Comparison of ENCODE assay signal across 16 cellular contexts in genomic region chr15:90838544-90838943, GRCh38. TPM values are rescaled to one million over a fixed set of nuclear protein-coding genes. Genes with fewer than 3 reads are reported as not detected.
DNase-seq lines count a peak whose midpoint lies in the region; ATAC-seq, FAIRE-seq and TF ChIP-seq lines count a peak whose summit lies in the region.
"Had no signal": no experiment of that assay in that cellular context is flagged by ENCODE, and none has a peak within 500 bp of the region (broad histone marks: within the 10 kb centered on the region; RNA-seq: fewer than 3 reads in every experiment).

No MANE protein-coding gene starts in this region.

- no peak for TF ChIP-seq EP300 in sigmoid colon (IDR thresholded peaks at IDR 0.05)

- H3K9me3 Mint-ChIP-seq in CD14-positive monocyte (no peaks in the 10 kb centered on the region), memory B cell (no peaks in the 10 kb centered on the region)
- no peaks in the 10 kb centered on the region for H3K9me3 Mint-ChIP-seq in activated CD4-positive, alpha-beta memory T cell treated with anti-CD3 and anti-CD28 coated beads, Interleukin-2, amount 10 ng/mL, durations not matched to agents 7 days and 5 days

- no peaks in the 10 kb centered on the region for H3K9me3 ChIP-seq in sigmoid colon
- H3K9me3 ChIP-seq: MG63 had no signal

- peaks cover 78% of the 10 kb centered on the region for H3K4me1 Mint-ChIP-seq in CD14-positive monocyte
- peaks cover 82% of the 10 kb centered on the region for H3K4me1 Mint-ChIP-seq in activated CD4-positive, alpha-beta memory T cell treated with anti-CD3 and anti-CD28 coated beads, Interleukin-2, amount 10 ng/mL, durations not matched to agents 7 days and 5 days
- H3K4me1 Mint-ChIP-seq in memory B cell: peaks cover 32% of the 10 kb centered on the region

- no peaks in the 10 kb centered on the region for H3K27me3 ChIP-seq in sigmoid colon
- H3K27me3 ChIP-seq: MG63 had no signal

- no peak for FAIRE-seq in HTR-8/SVneo (lab: Jason Lieb, UNC)
- FAIRE-seq: H54, TTC549 had no signal

- no peaks in the 10 kb centered on the region for H3K36me3 ChIP-seq in sigmoid colon
- H3K36me3 ChIP-seq: MG63 had no signal

- intact Hi-C loops in CD14-positive monocyte (cut with micrococcal nuclease) (loop anchor here (5.0 kb wide), 1 partner anchor 34 kb away; no protein-coding TSS in a partner anchor), sigmoid colon (cut with DNase I) (no loop called here)

- DNase-seq in CD14-positive monocyte (ENCODE audit: low spot score) (no peak), memory B cell (ENCODE audit: low spot score in 2 of 2) (no peak), AML-193 (lab: John Stamatoyannopoulos, UW) (no peak), HTR-8/SVneo (ENCODE audit: insufficient read length, low spot score) (no peak), sigmoid colon (no peak)
- DNase-seq in activated CD4-positive, alpha-beta memory T cell treated with anti-CD3 and anti-CD28 coated beads, Interleukin-2, amount 10 ng/mL, durations not matched to agents 7 days and 5 days: no peak
- DNase-seq: islet precursor cell, NCI-H2029, NCI-H748 treated with DMSO at 0.1 percent for 48 hours, SIG-M5 had no signal

- POLR2A ChIA-PET in activated CD4-positive, alpha-beta memory T cell treated with anti-CD3 and anti-CD28 coated beads, Interleukin-2, amount 10 ng/mL, durations not matched to agents 7 days and 5 days (lab: Charles Lee): interaction anchor here (0.9 to 9.2 kb wide), 24 partner anchors 8 to 456 kb away, joined by 3 to 153 read pairs (median 8); partner anchors contain the start of genes BLM, FURIN, HDDC3 and IQGAP1

- TF ChIP-seq CTCF in CD14-positive monocyte (IDR thresholded peaks at IDR 0.05) (no peak), GM12874 (IDR thresholded peaks at IDR 0.05; ENCODE audit: insufficient read depth, low read depth, low read length) (0 out of 2 replicates have a peak, but pooled peaks have one; percentile 7), sigmoid colon (IDR thresholded peaks at IDR 0.05) (no peak)

- 76 to 84% methylated on average over 15 of the region's 15 CpGs for WGBS in sigmoid colon, 2 donors

- no peaks in the 10 kb centered on the region for H3K4me1 ChIP-seq in sigmoid colon

- H3K36me3 Mint-ChIP-seq in CD14-positive monocyte (peaks cover 15 to 30% of the 10 kb centered on the region in 2 donors), memory B cell (no peaks in the 10 kb centered on the region)
- H3K36me3 Mint-ChIP-seq in activated CD4-positive, alpha-beta memory T cell treated with anti-CD3 and anti-CD28 coated beads, Interleukin-2, amount 10 ng/mL, durations not matched to agents 7 days and 5 days (ENCODE audit: low read depth): peaks cover 35% of the 10 kb centered on the region

- H3K27ac Mint-ChIP-seq in CD14-positive monocyte (peak overlapping the region in 5 of 7 donors; percentile 42 to 89 (median 66)), memory B cell (peak overlapping the region; percentile 83)
- H3K27ac Mint-ChIP-seq in activated CD4-positive, alpha-beta memory T cell treated with anti-CD3 and anti-CD28 coated beads, Interleukin-2, amount 10 ng/mL, durations not matched to agents 7 days and 5 days: peak overlapping the region; percentile 90
- H3K27ac Mint-ChIP-seq: progenitor cell of endocrine pancreas had no signal

- H3K27ac ChIP-seq in sigmoid colon: no peak overlapping the region

- H3K4me3 ChIP-seq in sigmoid colon: no peak overlapping the region
- H3K4me3 ChIP-seq: MG63 had no signal

- no peak for TF ChIP-seq POLR2A in sigmoid colon (IDR thresholded peaks at IDR 0.05)

- H3K4me3 Mint-ChIP-seq in CD14-positive monocyte (peak overlapping the region in 1 of 2 donors; percentile 11), memory B cell (peak overlapping the region; percentile 69)
- H3K4me3 Mint-ChIP-seq in activated CD4-positive, alpha-beta memory T cell treated with anti-CD3 and anti-CD28 coated beads, Interleukin-2, amount 10 ng/mL, durations not matched to agents 7 days and 5 days: peak overlapping the region; percentile 79

- CTCF ChIA-PET in activated CD4-positive, alpha-beta memory T cell treated with anti-CD3 and anti-CD28 coated beads, Interleukin-2, amount 10 ng/mL, durations not matched to agents 7 days and 5 days (lab: Charles Lee): interaction anchor here (1.1 to 3.6 kb wide), 10 partner anchors 9 to 93 kb away, joined by 3 to 20 read pairs (median 6); partner anchors contain the start of gene HDDC3

- peaks cover 1 to 5% (median 3%) of the 10 kb centered on the region in 3 donors for H3K27me3 Mint-ChIP-seq in CD14-positive monocyte (ENCODE audit: low read depth in 3 of 3)
- no peaks in the 10 kb centered on the region for H3K27me3 Mint-ChIP-seq in activated CD4-positive, alpha-beta memory T cell treated with anti-CD3 and anti-CD28 coated beads, Interleukin-2, amount 10 ng/mL, durations not matched to agents 7 days and 5 days
- no peaks in the 10 kb centered on the region for H3K27me3 Mint-ChIP-seq in memory B cell
- H3K27me3 Mint-ChIP-seq: progenitor cell of endocrine pancreas had no signal

- peak; percentile 2 for ATAC-seq in memory B cell (ENCODE audit: low read depth)
- no peak for ATAC-seq in HG03521 (IDR thresholded peaks at IDR 0.05; ENCODE audit: unreplicated experiment)

RNA-seq across cellular contexts. Expression of gene FURIN, which starts 29.8 kb away (rescaled TPM):
- polyA plus RNA-seq in CD14-positive monocyte (10 to 100 TPM in 1 of 2 donors, 1 to 10 TPM in 1; 6.5 to 14.3 TPM), sigmoid colon (10 to 100 TPM; 23.4 to 69.2 (median 30.1) TPM)
- total RNA-seq in activated CD4-positive, alpha-beta memory T cell treated with anti-CD3 and anti-CD28 coated beads, Interleukin-2, amount 10 ng/mL, durations not matched to agents 7 days and 5 days: 100 to 1,000 TPM; 550 to 553 TPM
- total RNA-seq in sigmoid colon: 10 to 100 TPM; 21.0 to 35.0 (median 24.3) TPM

RNA-seq across cellular contexts. Expression of gene FES, which starts 45.8 kb away (rescaled TPM):
- polyA plus RNA-seq in CD14-positive monocyte (100 to 1,000 TPM; 140 to 157 TPM), sigmoid colon (10 to 100 TPM in 1 of 3 donors, 1 to 10 TPM in 2; 4.9 to 17.6 (median 7.2) TPM)
- total RNA-seq in activated CD4-positive, alpha-beta memory T cell treated with anti-CD3 and anti-CD28 coated beads, Interleukin-2, amount 10 ng/mL, durations not matched to agents 7 days and 5 days: 10 to 100 TPM; 31.2 to 32.4 TPM
- 10 to 100 TPM; 28.0 to 35.5 (median 30.4) TPM for total RNA-seq in sigmoid colon

Comparison
In these comparisons a context has a peak if more than half of its experiments do, and no peak if none do; other contexts are left out.
1. RNA of gene FURIN, which starts 29.8 kb away (total RNA-seq): 550 to 553 TPM in activated CD4-positive, alpha-beta memory T cell treated with anti-CD3 and anti-CD28 coated beads, Interleukin-2, amount 10 ng/mL, durations not matched to agents 7 days and 5 days; 21.0 to 35.0 TPM in sigmoid colon; every median in the first group is over 10 times any median in the second.
2. Peak in every context shown above with its lines, with median percentiles within 50 percentile points of each other: H3K27ac Mint-ChIP-seq.